In genomic region chr19:49165865-49166301, GRCh38 we compare ENCODE assay signal across 12 cellular contexts. TPM values are rescaled to one million over a fixed set of nuclear protein-coding genes. Genes with fewer than 3 reads are reported as not detected.
DNase-seq lines count a peak whose midpoint lies in the region; ATAC-seq and TF ChIP-seq lines count a peak whose summit lies in the region.
"Had no signal": no experiment of that assay in that cellular context is flagged by ENCODE, and none has a peak within 500 bp of the region (broad histone marks: within the 10 kb centered on the region; RNA-seq: fewer than 3 reads in every experiment).

No MANE protein-coding gene starts in this region.

- H3K4me3 ChIP-seq in colonic mucosa (peak overlapping the region; percentile 8), kidney epithelial cell (ENCODE audit: low read depth, low read length) (no peak overlapping the region), gastrocnemius medialis (peak overlapping the region in 3 of 4 donors; percentile 12 to 22 (median 13))

- H3K27me3 ChIP-seq in colonic mucosa (no peaks in the 10 kb centered on the region), kidney epithelial cell (ENCODE audit: control insufficient read depth, insufficient read depth, low read length) (peaks cover 11% of the 10 kb centered on the region), gastrocnemius medialis (no peaks in the 10 kb centered on the region)

- in situ Hi-C loops in GM13976 (cut with MboI; ENCODE audit: low sequenced_read_pairs, unreplicated experiment) = no loop called here
- in situ Hi-C loops in gastrocnemius medialis (cut with MboI; ENCODE audit: low sequenced_read_pairs in 4 of 4) = no loop called here

- intact Hi-C loops in colonic mucosa (cut with DNase I) (no loop called here), gastrocnemius medialis (cut with DNase I; ENCODE audit: low total_unique reads) (no loop called here)

- H3K27ac ChIP-seq in colonic mucosa (peak overlapping the region; percentile 65), gastrocnemius medialis (peak overlapping the region; percentile 80 to 99 (median 91))

- peak overlapping the region; percentile 84 to 86 for H3K9ac ChIP-seq in colonic mucosa (ENCODE audit: low read depth in 2 of 2, low read length in 2 of 2)

- no peak for TF ChIP-seq CTCF in GM13976 (IDR thresholded peaks at IDR 0.05; ENCODE audit: borderline replicate concordance, control extremely low read depth, extremely low read depth, insufficient read depth, missing control alignments)
- TF ChIP-seq CTCF in colonic mucosa (IDR thresholded peaks at IDR 0.05) = no peak
- TF ChIP-seq CTCF in kidney epithelial cell (IDR thresholded peaks at IDR 0.05; ENCODE audit: insufficient read depth, low read length, poor library complexity, severe bottlenecking) = peak; percentile 19
- TF ChIP-seq CTCF in gastrocnemius medialis (IDR thresholded peaks at IDR 0.05 in 4 of 5, conservative IDR thresholded peaks at IDR 0.05 in 1 of 5) = peak in 1 of 5 experiments; percentile 14

- DNase-seq in GM13976 (ENCODE audit: low spot score) (peak; percentile 18), colonic mucosa (no peak), kidney epithelial cell (ENCODE audit: low read depth) (no peak), gastrocnemius medialis (no peak), NK-92 (lab: John Stamatoyannopoulos, UW; ENCODE audit: unreplicated experiment) (no peak), NCI-H82 treated with DMSO at 0.1 percent for 48 hours (lab: John Stamatoyannopoulos, UW; ENCODE audit: unreplicated experiment) (no peak), ureter (ENCODE audit: low spot score) (no peak), ecto neural progenitor cell (ENCODE audit: low spot score) (no peak)
- DNase-seq: NCI-H510A treated with DMSO at 0.1 percent for 48 hours; stimulated activated CD4-positive, alpha-beta T cell treated with anti-CD3 and anti-CD28 coated beads, Interleukin-4, amount 100 ng/mL, for 24 hours had no signal

- H3K36me3 ChIP-seq in colonic mucosa (no peaks in the 10 kb centered on the region), kidney epithelial cell (ENCODE audit: control insufficient read depth, insufficient read depth, low read length) (no peaks in the 10 kb centered on the region), gastrocnemius medialis (peaks cover 0 to 10% of the 10 kb centered on the region in 2 donors)

- TF ChIP-seq POLR2A in gastrocnemius medialis (IDR thresholded peaks at IDR 0.05) = no peak

- no peak for ATAC-seq in gastrocnemius medialis

- H3K4me1 ChIP-seq in colonic mucosa = peaks cover 9% of the 10 kb centered on the region
- peaks cover 16 to 22% of the 10 kb centered on the region in 2 donors for H3K4me1 ChIP-seq in gastrocnemius medialis

- H3K9me3 ChIP-seq in colonic mucosa (no peaks in the 10 kb centered on the region), gastrocnemius medialis (no peaks in the 10 kb centered on the region)

RNA-seq across cellular contexts. Expression of gene TRPM4, which starts 8.3 kb away (rescaled TPM):
- 100 to 1,000 TPM; 175 to 307 TPM for total RNA-seq in colonic mucosa
- 13.5 and 16.7 TPM in 2 replicates for total RNA-seq in kidney epithelial cell
- 10 to 100 TPM; 10.4 to 11.5 (median 11.3) TPM for total RNA-seq in gastrocnemius medialis
- 110 TPM for total RNA-seq in ureter

RNA-seq across cellular contexts. Expression of gene HRC, which starts 10.7 kb away (rescaled TPM):
- total RNA-seq in colonic mucosa = 1 to 10 TPM in 1 of 2 donors, under 1 TPM in 1; 0.53 to 1.8 TPM
- total RNA-seq in kidney epithelial cell = not detected in 2 replicates
- 100 to 1,000 TPM; 190 to 537 (median 300) TPM for total RNA-seq in gastrocnemius medialis
- total RNA-seq in ureter = 5.1 TPM
- total RNA-seq: Daoy, osteocyte had no signal

RNA-seq across cellular contexts. Expression of gene PPFIA3, which starts 46.5 kb away (rescaled TPM):
- total RNA-seq in colonic mucosa = 10 to 100 TPM; 27.5 to 36.3 TPM
- total RNA-seq in kidney epithelial cell = 0.88 and 10.9 TPM in 2 replicates
- total RNA-seq in gastrocnemius medialis = 1 to 10 TPM; 1.9 to 4.1 (median 3.0) TPM
- total RNA-seq in ureter = 9.0 TPM

RNA-seq across cellular contexts. Expression of gene C19orf73, which starts 46.9 kb away (rescaled TPM):
- total RNA-seq in colonic mucosa = 1 to 10 TPM; 3.5 to 4.8 TPM
- 4.2 and 4.6 TPM in 2 replicates for total RNA-seq in kidney epithelial cell
- total RNA-seq in gastrocnemius medialis = 10 to 100 TPM in 1 of 4 donors, 1 to 10 TPM in 3; 1.3 to 11.7 (median 3.5) TPM
- total RNA-seq in ureter = 2.4 TPM

RNA-seq across cellular contexts. Expression of gene LIN7B, which starts 51.7 kb away (rescaled TPM):
- total RNA-seq in colonic mucosa (10 to 100 TPM; 11.8 to 14.6 TPM), kidney epithelial cell (3.4 and 5.8 TPM in 2 replicates), gastrocnemius medialis (10 to 100 TPM; 25.7 to 97.9 (median 34.0) TPM), ureter (10.4 TPM)

Comparison
In these comparisons a context has a peak if more than half of its experiments do, and no peak if none do; other contexts are left out.
1. RNA of gene HRC, which starts 10.7 kb away (total RNA-seq): 190 to 537 TPM in gastrocnemius medialis; 5.1 TPM in ureter (single experiment), 0.53 to 1.8 TPM in colonic mucosa and not detected in kidney epithelial cell; every median in the first group is over 10 times any median in the second.